ENCODE assay signal across 20 cellular contexts in the genomic region with DNA sequence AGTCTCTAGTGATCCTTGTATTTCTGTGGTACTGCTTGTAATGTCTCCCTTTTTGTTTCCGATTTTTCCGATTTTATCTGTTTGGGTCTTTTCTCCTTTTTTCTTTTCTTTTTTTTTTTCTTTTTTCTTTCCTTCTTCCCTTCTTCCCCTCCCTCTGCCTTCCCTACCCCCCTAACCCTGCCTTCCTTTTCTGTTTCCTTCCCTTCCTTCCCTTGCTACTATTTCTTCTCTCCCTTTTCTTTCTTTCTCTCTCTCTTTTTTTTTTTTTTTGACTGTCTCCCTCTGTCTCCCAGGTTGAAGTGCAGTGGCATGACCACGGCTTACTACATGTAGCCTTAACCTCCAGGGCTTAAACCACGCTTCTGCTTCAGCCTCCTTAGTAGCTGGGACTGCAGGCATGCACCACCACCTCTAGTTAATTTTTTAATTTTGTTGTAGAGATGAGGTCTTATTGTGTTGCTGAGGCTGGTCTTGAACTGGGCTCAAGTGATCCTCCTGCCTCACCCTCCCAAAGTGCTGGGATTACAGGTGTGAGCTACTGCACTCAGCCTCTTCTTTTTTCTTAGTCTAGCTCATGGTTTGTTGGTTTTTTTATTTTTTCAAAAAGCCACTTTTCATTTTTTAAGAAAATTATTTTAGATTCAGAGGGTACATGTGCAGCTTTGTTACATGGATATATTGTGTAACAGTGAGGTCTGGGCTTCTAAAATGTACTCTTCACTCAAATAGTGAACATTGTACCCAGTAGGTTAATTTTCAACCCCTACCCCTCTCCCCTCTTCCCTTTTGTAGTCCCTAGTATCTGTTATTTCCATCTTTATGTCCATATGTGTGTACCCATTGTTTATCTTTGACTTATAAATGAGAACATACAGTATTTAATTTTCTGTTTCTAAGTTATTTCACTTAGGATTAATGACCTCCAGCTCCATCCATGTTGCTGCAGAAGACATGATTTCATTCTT.
"Had no signal": no experiment of that assay in that cellular context is flagged by ENCODE, and none has a peak within 500 bp of the region (broad histone marks: within the 10 kb centered on the region; RNA-seq: fewer than 3 reads in every experiment).

No MANE protein-coding gene starts in this region.

- H3K4me1 ChIP-seq: SJSA1 had no signal

- H3K27me3 ChIP-seq: SJSA1 had no signal

- DNase-seq: KBM-7, MV-4-11, NCI-H1048, NCI-H1105, NCI-H1417, NCI-H1436 treated with DMSO at 0.1 percent for 48 hours, NCI-H1694, NCI-H187 treated with DMSO at 0.1 percent for 48 hours, NCI-H2029 treated with DMSO at 0.1 percent for 48 hours, NCI-H2171 treated with DMSO at 0.1 percent for 48 hours, NCI-H345, NCI-H524, NCI-H526 treated with DMSO at 0.1 percent for 48 hours, NCI-H748 treated with DMSO at 0.1 percent for 48 hours, Right ventricle myocardium superior, RPMI8226, SIG-M5 had no signal

- H3K27ac ChIP-seq: HL-60, SJSA1, SK-N-MC had no signal

- H3K4me3 ChIP-seq: SJSA1, SK-N-MC had no signal
